1 cellular context compared by ENCODE assay signal in the genomic region with DNA sequence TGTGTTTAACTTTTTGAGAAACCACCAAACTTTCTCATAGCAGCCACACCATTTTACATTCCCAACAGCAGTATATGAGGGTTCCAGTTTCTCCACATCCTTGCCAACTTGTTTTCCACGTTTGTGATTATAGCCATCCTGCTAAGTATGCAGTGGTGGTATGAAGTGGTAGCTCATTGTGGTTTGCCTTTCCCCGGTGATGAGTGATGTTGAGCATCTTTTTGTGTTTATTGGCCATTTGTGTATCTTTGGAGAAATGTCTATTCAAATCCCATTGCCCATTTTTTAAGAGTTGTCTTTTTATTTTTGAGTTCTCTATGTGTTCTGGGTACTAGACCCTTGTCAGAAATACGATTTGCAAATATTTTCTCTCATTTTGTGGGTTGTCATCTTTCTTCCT.
TF ChIP-seq lines count a peak whose summit lies in the region.

No MANE protein-coding gene starts in this region.

TF ChIP-seq in IMR-90, 13 proteins besides CTCF, POLR2A, EP300 and RAD21 (continued from another document):
- TF ChIP-seq, protein P1, sequence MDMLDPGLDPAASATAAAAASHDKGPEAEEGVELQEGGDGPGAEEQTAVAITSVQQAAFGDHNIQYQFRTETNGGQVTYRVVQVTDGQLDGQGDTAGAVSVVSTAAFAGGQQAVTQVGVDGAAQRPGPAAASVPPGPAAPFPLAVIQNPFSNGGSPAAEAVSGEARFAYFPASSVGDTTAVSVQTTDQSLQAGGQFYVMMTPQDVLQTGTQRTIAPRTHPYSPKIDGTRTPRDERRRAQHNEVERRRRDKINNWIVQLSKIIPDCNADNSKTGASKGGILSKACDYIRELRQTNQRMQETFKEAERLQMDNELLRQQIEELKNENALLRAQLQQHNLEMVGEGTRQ (IDR thresholded peaks at IDR 0.05; ENCODE audit: low read depth, low read length): no peak
- no peak for TF ChIP-seq SMC3 (IDR thresholded peaks at IDR 0.05; ENCODE audit: low read depth, low read length)
- TF ChIP-seq ELK1 (IDR thresholded peaks at IDR 0.05; ENCODE audit: borderline replicate concordance, low read depth, low read length): no peak
- no peak for TF ChIP-seq MXI1 (IDR thresholded peaks at IDR 0.05; ENCODE audit: borderline replicate concordance, low read depth, low read length)
- peak; percentile 84; the same call in 1 of the 2 replicates for TF ChIP-seq RFX5 (IDR thresholded peaks at IDR 0.05; ENCODE audit: low read depth, low read length)
